Comparison of ENCODE assay signal across 26 cellular contexts in genomic region chr4:136002316-136002715, GRCh38.
"Had no signal": no experiment of that assay in that cellular context is flagged by ENCODE, and none has a peak within 500 bp of the region (broad histone marks: within the 10 kb centered on the region; RNA-seq: fewer than 3 reads in every experiment).

No MANE protein-coding gene starts in this region.

- H3K27ac ChIP-seq: cardiac muscle cell, coronary artery, dorsolateral prefrontal cortex, ovary, prostate gland, right atrium auricular region, tibial nerve had no signal

- H3K36me3 ChIP-seq: cardiac muscle cell, ovary, prostate gland, right atrium auricular region, tibial nerve had no signal

- H3K4me3 ChIP-seq: cardiac muscle cell, coronary artery, dorsolateral prefrontal cortex, ovary, prostate gland, right atrium auricular region, tibial nerve had no signal

- H3K4me1 ChIP-seq: prostate gland, right atrium auricular region, tibial nerve had no signal

- H3K9me3 ChIP-seq: ovary, prostate gland, right atrium auricular region, tibial nerve had no signal

- H3K27me3 ChIP-seq: cardiac muscle cell, dorsolateral prefrontal cortex, ovary, right atrium auricular region, tibial nerve had no signal

- ATAC-seq: naive thymus-derived CD4-positive, alpha-beta T cell; T-helper 17 cell had no signal

- DNase-seq: activated CD4-positive, alpha-beta memory T cell treated with anti-CD3 and anti-CD28 coated beads for 36 hours; activated CD4-positive, alpha-beta T cell treated with anti-CD3 and anti-CD28 coated beads, Interleukin-2, amount 10 ng/mL, durations not matched to agents 24 days and 14 days; activated CD4-positive, CD25-positive, alpha-beta regulatory T cell treated with anti-CD3 and anti-CD28 coated beads, Interleukin-2, amount 50 U/mL, for 72 hours; activated CD8-positive, alpha-beta memory T cell treated with anti-CD3 and anti-CD28 coated beads, Interleukin-2, amount 50 U/mL, for 4 hours; activated effector memory CD4-positive, alpha-beta T cell treated with anti-CD3 and anti-CD28 coated beads, Interleukin-2, amount 50 U/mL, for 16 hours; activated naive CD4-positive, alpha-beta T cell treated with anti-CD3 and anti-CD28 coated beads, Interleukin-2, amount 50 U/mL, for 16 hours; activated T-cell treated with anti-CD3 and anti-CD28 coated beads, Interleukin-2, amount 50 U/mL, for 1 hour; cerebellar nuclear complex; dorsolateral prefrontal cortex; effector memory CD4-positive, alpha-beta T cell; erythroblast; head of caudate nucleus; hippocampal formation; immature natural killer cell; kidney; midbrain; naive thymus-derived CD4-positive, alpha-beta T cell; ovary; stimulated activated naive CD4-positive, alpha-beta T cell treated with Interleukin-2 at 50 U/mL for 16 hours; T-helper 17 cell; T1000 had no signal
